Comparison of ENCODE assay signal across 20 cellular contexts in the genomic region with DNA sequence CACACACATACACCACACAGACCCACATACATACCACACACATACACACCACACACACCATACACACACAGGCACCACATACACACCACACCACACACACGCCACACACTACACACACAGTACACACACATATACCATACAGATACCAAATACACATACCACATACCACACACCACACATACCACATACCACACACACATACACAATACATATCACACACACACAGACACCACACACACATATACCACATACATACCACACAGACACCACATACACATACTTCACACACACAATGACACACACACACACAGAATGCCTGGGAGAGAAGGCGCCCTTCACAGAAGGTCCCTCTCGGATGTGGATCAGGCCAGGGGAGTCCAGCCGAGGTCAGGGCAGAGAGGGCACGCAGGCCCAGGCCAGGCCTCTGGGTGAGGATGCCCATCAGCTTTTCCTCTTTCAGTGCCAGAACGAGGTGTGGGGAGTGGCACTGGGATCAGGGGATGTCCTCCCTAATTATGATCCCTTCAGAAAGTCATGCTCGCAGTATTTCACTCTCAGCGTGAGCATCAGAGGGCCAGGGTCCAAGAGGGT.
DNase-seq lines count a peak whose midpoint lies in the region; ATAC-seq, FAIRE-seq and TF ChIP-seq lines count a peak whose summit lies in the region.
"Had no signal": no experiment of that assay in that cellular context is flagged by ENCODE, and none has a peak within 500 bp of the region (broad histone marks: within the 10 kb centered on the region; RNA-seq: fewer than 3 reads in every experiment).

No MANE protein-coding gene starts in this region.

- H3K27ac ChIP-seq in WERI-Rb-1, result no peak overlapping the region
- H3K27ac ChIP-seq in mesenchymal stem cell (ENCODE audit: low read length, poor library complexity, severe bottlenecking), result no peak overlapping the region
- H3K27ac ChIP-seq in vagina, result no peak overlapping the region

- H3K4me2 ChIP-seq in mesenchymal stem cell (ENCODE audit: low read length, poor library complexity, severe bottlenecking), result no peak overlapping the region

- no peak overlapping the region for H3K4me3 Mint-ChIP-seq in activated CD8-positive, alpha-beta memory T cell treated with anti-CD3 and anti-CD28 coated beads, Interleukin-2, amount 10 ng/mL, durations not matched to agents 7 days and 5 days
- H3K4me3 Mint-ChIP-seq: B cell had no signal

- H3K27me3 Mint-ChIP-seq in activated CD8-positive, alpha-beta memory T cell treated with anti-CD3 and anti-CD28 coated beads, Interleukin-2, amount 10 ng/mL, durations not matched to agents 7 days and 5 days, result no peaks in the 10 kb centered on the region

- no peak overlapping the region for H2BK12ac ChIP-seq in mesenchymal stem cell (ENCODE audit: low read length in 2 of 2)

- TF ChIP-seq CTCF in WERI-Rb-1 (IDR thresholded peaks at IDR 0.05; ENCODE audit: low read depth, low read length) (no peak), vagina (IDR thresholded peaks at IDR 0.05) (no peak)

- H3K36me3 ChIP-seq in WERI-Rb-1 (no peaks in the 10 kb centered on the region), mesenchymal stem cell (ENCODE audit: control insufficient read depth in 1 of 2, insufficient read depth in 2 of 2, low read depth in 1 of 2, low read length in 2 of 2) (no peaks in the 10 kb centered on the region), vagina (no peaks in the 10 kb centered on the region)

- H3K4ac ChIP-seq in mesenchymal stem cell (ENCODE audit: low read depth in 1 of 2, low read length in 2 of 2), result no peak overlapping the region

- peaks cover 14% of the 10 kb centered on the region for H3K9me3 Mint-ChIP-seq in activated CD8-positive, alpha-beta memory T cell treated with anti-CD3 and anti-CD28 coated beads, Interleukin-2, amount 10 ng/mL, durations not matched to agents 7 days and 5 days (ENCODE audit: low read depth)

- intact Hi-C loops in vagina (cut with DNase I), result no loop called here

- no peak overlapping the region for H3K23ac ChIP-seq in mesenchymal stem cell (ENCODE audit: low read length in 2 of 2)

- CTCF ChIA-PET in activated CD8-positive, alpha-beta memory T cell treated with anti-CD3 and anti-CD28 coated beads, Interleukin-2, amount 10 ng/mL, durations not matched to agents 7 days and 5 days (lab: Charles Lee), result no interaction called here

- no peaks in the 10 kb centered on the region for H3K27me3 ChIP-seq in WERI-Rb-1 (ENCODE audit: insufficient read depth, low read depth, severe bottlenecking)
- peaks cover 0 to 3% of the 10 kb centered on the region in 2 experiments for H3K27me3 ChIP-seq in mesenchymal stem cell (ENCODE audit: control insufficient read depth in 1 of 2, insufficient read depth in 1 of 2, low read length in 2 of 2)
- H3K27me3 ChIP-seq in vagina, result no peaks in the 10 kb centered on the region

- H3K4me3 ChIP-seq in WERI-Rb-1 (ENCODE audit: low read depth, low read length), result no peak overlapping the region
- H3K4me3 ChIP-seq in mesenchymal stem cell (ENCODE audit: insufficient read depth in 1 of 2, low read depth in 1 of 2, low read length in 2 of 2), result no peak overlapping the region
- H3K4me3 ChIP-seq in vagina, result no peak overlapping the region

- no peak overlapping the region for H3K9ac ChIP-seq in mesenchymal stem cell (ENCODE audit: low read length)

- FAIRE-seq in GM12891 (lab: Jason Lieb, UNC), result peak; percentile 91
- FAIRE-seq: G401.6 had no signal

- no peak overlapping the region for H2BK5ac ChIP-seq in mesenchymal stem cell (ENCODE audit: low read depth, low read length, poor library complexity, severe bottlenecking)

- H3K79me1 ChIP-seq in mesenchymal stem cell (replicated peaks; ENCODE audit: low read length, poor library complexity, severe bottlenecking), result no peaks in the 10 kb centered on the region

- H3K14ac ChIP-seq in mesenchymal stem cell (ENCODE audit: low read length in 2 of 2), result no peak overlapping the region

- no peak for ATAC-seq in activated CD8-positive, alpha-beta memory T cell treated with anti-CD3 and anti-CD28 coated beads, Interleukin-2, amount 10 ng/mL, durations not matched to agents 7 days and 5 days
- ATAC-seq in GM18861 (IDR thresholded peaks at IDR 0.05; ENCODE audit: unreplicated experiment), result no peak
- ATAC-seq: HCT116 had no signal

- no peaks in the 10 kb centered on the region for H3K4me1 Mint-ChIP-seq in activated CD8-positive, alpha-beta memory T cell treated with anti-CD3 and anti-CD28 coated beads, Interleukin-2, amount 10 ng/mL, durations not matched to agents 7 days and 5 days
- H3K4me1 Mint-ChIP-seq: B cell had no signal

- no peak overlapping the region for H3K18ac ChIP-seq in mesenchymal stem cell (ENCODE audit: low read depth in 1 of 2, low read length in 2 of 2)

- no peak overlapping the region for H2BK15ac ChIP-seq in mesenchymal stem cell (ENCODE audit: low read depth, poor library complexity, severe bottlenecking)

- H2AFZ ChIP-seq in mesenchymal stem cell (ENCODE audit: low read depth, low read length), result no peak overlapping the region

- 96% methylated on average over 8 of the region's 8 CpGs for WGBS in mesenchymal stem cell

- H3K36me3 Mint-ChIP-seq in activated CD8-positive, alpha-beta memory T cell treated with anti-CD3 and anti-CD28 coated beads, Interleukin-2, amount 10 ng/mL, durations not matched to agents 7 days and 5 days, result peaks cover 8% of the 10 kb centered on the region

- no peak overlapping the region for H2AK5ac ChIP-seq in mesenchymal stem cell (ENCODE audit: low read length, severe bottlenecking)

- H2BK120ac ChIP-seq in mesenchymal stem cell (ENCODE audit: low read depth, low read length), result no peak overlapping the region

- TF ChIP-seq POLR2A in GM12891 (IDR thresholded peaks at IDR 0.05; ENCODE audit: low read depth, low read length) (no peak), vagina (IDR thresholded peaks at IDR 0.05) (no peak)

- H3K27ac Mint-ChIP-seq in activated CD8-positive, alpha-beta memory T cell treated with anti-CD3 and anti-CD28 coated beads, Interleukin-2, amount 10 ng/mL, durations not matched to agents 7 days and 5 days, result no peak overlapping the region
- H3K27ac Mint-ChIP-seq: B cell had no signal

- H4K8ac ChIP-seq in mesenchymal stem cell (ENCODE audit: low read length), result no peak overlapping the region

- H3K9me3 ChIP-seq in WERI-Rb-1 (ENCODE audit: severe bottlenecking) (peaks cover 33% of the 10 kb centered on the region), mesenchymal stem cell (ENCODE audit: control insufficient read depth, low read length) (peaks cover 40% of the 10 kb centered on the region), vagina (peaks cover 14% of the 10 kb centered on the region)

- H3K4me1 ChIP-seq in mesenchymal stem cell (ENCODE audit: control insufficient read depth, insufficient read depth, low read depth, low read length) (no peaks in the 10 kb centered on the region), vagina (no peaks in the 10 kb centered on the region)

- peak; percentile 23 for DNase-seq in activated CD8-positive, alpha-beta memory T cell treated with anti-CD3 and anti-CD28 coated beads, Interleukin-2, amount 50 U/mL, for 48 hours
- DNase-seq in activated CD8-positive, alpha-beta memory T cell treated with anti-CD3 and anti-CD28 coated beads, Interleukin-2, amount 10 ng/mL, durations not matched to agents 7 days and 5 days, result no peak
- DNase-seq in GM12891 (ENCODE audit: insufficient read length, low spot score), result no peak
- DNase-seq in WERI-Rb-1, result peak; percentile 4
- no peak for DNase-seq in mesenchymal stem cell
- no peak for DNase-seq in vagina (ENCODE audit: extremely low spot score in 2 of 2)
- DNase-seq in AG08396 (ENCODE audit: low spot score), result no peak
- DNase-seq: 8988T; DMS 273 treated with DMSO at 0.1 percent for 48 hours; KG1; NCI-H1694 treated with DMSO at 0.1 percent for 48 hours; NCI-H510A; NCI-H748 treated with DMSO at 0.1 percent for 48 hours; NK-92 treated with Interleukin-12 subunit alpha and Interleukin-12 subunit beta, amount 100 ng/mL, for 24 hours; OCI-M1; SIG-M5 had no signal

- H4K91ac ChIP-seq in mesenchymal stem cell (ENCODE audit: low read length), result peak overlapping the region; percentile 35

TF ChIP-seq in GM12891, 5 proteins besides CTCF, POLR2A, EP300 and RAD21:
- TF ChIP-seq TAF1 (IDR thresholded peaks at IDR 0.05; ENCODE audit: low read depth, low read length) (no peak), POU2F2 (IDR thresholded peaks at IDR 0.05; ENCODE audit: low read depth, low read length) (no peak), POLR2AphosphoS5 (IDR thresholded peaks at IDR 0.05; ENCODE audit: low read depth, low read length) (no peak), PAX5 (IDR thresholded peaks at IDR 0.05; ENCODE audit: insufficient read depth, low read length, severe bottlenecking) (no peak), SPI1 (IDR thresholded peaks at IDR 0.05; ENCODE audit: low read depth, low read length) (no peak)

Comparison
In these comparisons a context has a peak if more than half of its experiments do, and no peak if none do; other contexts are left out.
1. DNase-seq: peak in activated CD8-positive, alpha-beta memory T cell treated with anti-CD3 and anti-CD28 coated beads, Interleukin-2, amount 50 U/mL, for 48 hours (single experiment) and WERI-Rb-1 (single experiment); none in activated CD8-positive, alpha-beta memory T cell treated with anti-CD3 and anti-CD28 coated beads, Interleukin-2, amount 10 ng/mL, durations not matched to agents 7 days and 5 days (single experiment), GM12891 (single experiment), mesenchymal stem cell (single experiment), vagina (0 of 2) and AG08396 (single experiment).